In genomic region chr7:34848670-34849069, GRCh38 we compare ENCODE assay signal across 21 cellular contexts.
A peak's percentile ranks its signal among the peaks of the same experiment; 100 is the strongest.
DNase-seq lines count a peak whose midpoint lies in the region; ATAC-seq and TF ChIP-seq lines count a peak whose summit lies in the region.
"Had no signal": no experiment of that assay in that cellular context is flagged by ENCODE, and none has a peak within 500 bp of the region (broad histone marks: within the 10 kb centered on the region; RNA-seq: fewer than 3 reads in every experiment).

No MANE protein-coding gene starts in this region.

- H3K27ac Mint-ChIP-seq in activated CD8-positive, alpha-beta T cell treated with anti-CD3 and anti-CD28 coated beads for 36 hours: no peak overlapping the region
- no peak overlapping the region for H3K27ac Mint-ChIP-seq in activated CD8-positive, alpha-beta T cell treated with anti-CD3 and anti-CD28 coated beads, Interleukin-2, amount 10 ng/mL, durations not matched to agents 7 days and 5 days
- no peak overlapping the region for H3K27ac Mint-ChIP-seq in activated naive CD8-positive, alpha-beta T cell treated with anti-CD3 and anti-CD28 coated beads, Interleukin-2, amount 50 U/mL, for 24 hours
- H3K27ac Mint-ChIP-seq in activated naive CD8-positive, alpha-beta T cell treated with anti-CD3 and anti-CD28 coated beads for 36 hours: no peak overlapping the region
- H3K27ac Mint-ChIP-seq: CD14-positive monocyte; CD4-positive, alpha-beta T cell; GM23338; H9 had no signal

- TF ChIP-seq EP300 in esophagus muscularis mucosa (IDR thresholded peaks at IDR 0.05): no peak

- intact Hi-C loops in activated CD8-positive, alpha-beta T cell treated with anti-CD3 and anti-CD28 coated beads for 36 hours (cut with micrococcal nuclease): no loop called here
- intact Hi-C loops in esophagus muscularis mucosa (cut with DNase I): no loop called here

- POLR2A ChIA-PET in activated CD8-positive, alpha-beta T cell treated with anti-CD3 and anti-CD28 coated beads for 36 hours (lab: Charles Lee): no interaction called here
- POLR2A ChIA-PET in activated CD8-positive, alpha-beta T cell treated with anti-CD3 and anti-CD28 coated beads, Interleukin-2, amount 10 ng/mL, durations not matched to agents 7 days and 5 days (lab: Charles Lee): no interaction called here

- H3K27me3 ChIP-seq in esophagus muscularis mucosa: no peaks in the 10 kb centered on the region
- H3K27me3 ChIP-seq: BE2C; BLaER1 treated with 17β-estradiol and CSF1 and Interleukin-3, amounts not matched to agents 10 nM and 100 nM had no signal

- ATAC-seq in activated CD8-positive, alpha-beta T cell treated with anti-CD3 and anti-CD28 coated beads for 36 hours: peak; percentile 39
- ATAC-seq in activated CD8-positive, alpha-beta T cell treated with anti-CD3 and anti-CD28 coated beads, Interleukin-2, amount 10 ng/mL, durations not matched to agents 7 days and 5 days: no peak
- ATAC-seq in activated naive CD8-positive, alpha-beta T cell treated with anti-CD3 and anti-CD28 coated beads, Interleukin-2, amount 50 U/mL, for 24 hours: peak; percentile 66
- ATAC-seq in GM21447 (IDR thresholded peaks at IDR 0.05; ENCODE audit: unreplicated experiment): no peak
- ATAC-seq: GM12878, GM23338, HCT116 had no signal

- peak; percentile 23 for DNase-seq in activated CD8-positive, alpha-beta T cell treated with anti-CD3 and anti-CD28 coated beads for 36 hours
- DNase-seq in activated CD8-positive, alpha-beta T cell treated with anti-CD3 and anti-CD28 coated beads, Interleukin-2, amount 10 ng/mL, durations not matched to agents 7 days and 5 days: no peak
- DNase-seq in activated naive CD8-positive, alpha-beta T cell treated with anti-CD3 and anti-CD28 coated beads, Interleukin-2, amount 50 U/mL, for 24 hours: no peak
- DNase-seq in activated naive CD8-positive, alpha-beta T cell treated with anti-CD3 and anti-CD28 coated beads for 36 hours: no peak
- DNase-seq in esophagus muscularis mucosa (ENCODE audit: extremely low spot score): peak; percentile 47
- DNase-seq: 8988T; AML-193; BE2C; CD4-positive, alpha-beta T cell; CD8-positive, alpha-beta memory T cell; DMS 273 treated with DMSO at 0.1 percent for 48 hours; DMS79; GDM1; H9 had no signal

- H3K4me1 Mint-ChIP-seq in activated CD8-positive, alpha-beta T cell treated with anti-CD3 and anti-CD28 coated beads for 36 hours (ENCODE audit: low read depth): peaks cover 5% of the 10 kb centered on the region
- H3K4me1 Mint-ChIP-seq in activated CD8-positive, alpha-beta T cell treated with anti-CD3 and anti-CD28 coated beads, Interleukin-2, amount 10 ng/mL, durations not matched to agents 7 days and 5 days (ENCODE audit: low read depth): no peaks in the 10 kb centered on the region
- peaks cover 4% of the 10 kb centered on the region for H3K4me1 Mint-ChIP-seq in activated naive CD8-positive, alpha-beta T cell treated with anti-CD3 and anti-CD28 coated beads, Interleukin-2, amount 50 U/mL, for 24 hours
- peaks cover 7% of the 10 kb centered on the region for H3K4me1 Mint-ChIP-seq in activated naive CD8-positive, alpha-beta T cell treated with anti-CD3 and anti-CD28 coated beads for 36 hours
- H3K4me1 Mint-ChIP-seq: CD14-positive monocyte had no signal

- CTCF ChIA-PET in activated CD8-positive, alpha-beta T cell treated with anti-CD3 and anti-CD28 coated beads for 36 hours (lab: Charles Lee): no interaction called here
- CTCF ChIA-PET in activated CD8-positive, alpha-beta T cell treated with anti-CD3 and anti-CD28 coated beads, Interleukin-2, amount 10 ng/mL, durations not matched to agents 7 days and 5 days (lab: Charles Lee): no interaction called here

- H3K27ac ChIP-seq in esophagus muscularis mucosa (replicated peaks in 1 of 4): no peak overlapping the region
- H3K27ac ChIP-seq: A549; BLaER1 treated with 17β-estradiol and CSF1 and Interleukin-3, amounts not matched to agents 10 nM and 100 nM had no signal

- H3K4me3 Mint-ChIP-seq in activated CD8-positive, alpha-beta T cell treated with anti-CD3 and anti-CD28 coated beads for 36 hours: no peak overlapping the region
- H3K4me3 Mint-ChIP-seq in activated CD8-positive, alpha-beta T cell treated with anti-CD3 and anti-CD28 coated beads, Interleukin-2, amount 10 ng/mL, durations not matched to agents 7 days and 5 days: no peak overlapping the region
- H3K4me3 Mint-ChIP-seq in activated naive CD8-positive, alpha-beta T cell treated with anti-CD3 and anti-CD28 coated beads, Interleukin-2, amount 50 U/mL, for 24 hours: no peak overlapping the region
- H3K4me3 Mint-ChIP-seq in activated naive CD8-positive, alpha-beta T cell treated with anti-CD3 and anti-CD28 coated beads for 36 hours: no peak overlapping the region
- H3K4me3 Mint-ChIP-seq: CD14-positive monocyte; CD4-positive, alpha-beta T cell; GM23338; H9 had no signal

- H3K27me3 Mint-ChIP-seq in activated CD8-positive, alpha-beta T cell treated with anti-CD3 and anti-CD28 coated beads for 36 hours: peaks cover 11% of the 10 kb centered on the region
- no peaks in the 10 kb centered on the region for H3K27me3 Mint-ChIP-seq in activated CD8-positive, alpha-beta T cell treated with anti-CD3 and anti-CD28 coated beads, Interleukin-2, amount 10 ng/mL, durations not matched to agents 7 days and 5 days (ENCODE audit: low read depth)
- peaks cover 17% of the 10 kb centered on the region for H3K27me3 Mint-ChIP-seq in activated naive CD8-positive, alpha-beta T cell treated with anti-CD3 and anti-CD28 coated beads, Interleukin-2, amount 50 U/mL, for 24 hours
- peaks cover 37% of the 10 kb centered on the region for H3K27me3 Mint-ChIP-seq in activated naive CD8-positive, alpha-beta T cell treated with anti-CD3 and anti-CD28 coated beads for 36 hours

- H3K9me3 ChIP-seq in esophagus muscularis mucosa: no peaks in the 10 kb centered on the region
- H3K9me3 ChIP-seq: A549; BE2C; BLaER1 treated with 17β-estradiol and CSF1 and Interleukin-3, amounts not matched to agents 10 nM and 100 nM had no signal

- peaks cover 0 to 27% (median 22%) of the 10 kb centered on the region in 4 donors for H3K4me1 ChIP-seq in esophagus muscularis mucosa
- H3K4me1 ChIP-seq: BE2C had no signal

- H3K36me3 ChIP-seq in esophagus muscularis mucosa: no peaks in the 10 kb centered on the region
- H3K36me3 ChIP-seq: BE2C; BLaER1 treated with 17β-estradiol and CSF1 and Interleukin-3, amounts not matched to agents 10 nM and 100 nM had no signal

- H3K9me3 Mint-ChIP-seq in activated CD8-positive, alpha-beta T cell treated with anti-CD3 and anti-CD28 coated beads for 36 hours: no peaks in the 10 kb centered on the region
- no peaks in the 10 kb centered on the region for H3K9me3 Mint-ChIP-seq in activated CD8-positive, alpha-beta T cell treated with anti-CD3 and anti-CD28 coated beads, Interleukin-2, amount 10 ng/mL, durations not matched to agents 7 days and 5 days (ENCODE audit: insufficient read depth)
- no peaks in the 10 kb centered on the region for H3K9me3 Mint-ChIP-seq in activated naive CD8-positive, alpha-beta T cell treated with anti-CD3 and anti-CD28 coated beads, Interleukin-2, amount 50 U/mL, for 24 hours
- no peaks in the 10 kb centered on the region for H3K9me3 Mint-ChIP-seq in activated naive CD8-positive, alpha-beta T cell treated with anti-CD3 and anti-CD28 coated beads for 36 hours
- H3K9me3 Mint-ChIP-seq: CD4-positive, alpha-beta T cell; CD8-positive, alpha-beta memory T cell had no signal

- no peak overlapping the region for H3K4me3 ChIP-seq in esophagus muscularis mucosa
- H3K4me3 ChIP-seq: A549; BLaER1 treated with 17β-estradiol and CSF1 and Interleukin-3, amounts not matched to agents 10 nM and 100 nM; GM12878; GM23338 had no signal

- no peak for TF ChIP-seq CTCF in activated CD8-positive, alpha-beta T cell treated with anti-CD3 and anti-CD28 coated beads for 36 hours (IDR thresholded peaks at IDR 0.05)
- TF ChIP-seq CTCF in esophagus muscularis mucosa (IDR thresholded peaks at IDR 0.05): no peak

- H3K36me3 Mint-ChIP-seq in activated CD8-positive, alpha-beta T cell treated with anti-CD3 and anti-CD28 coated beads for 36 hours (ENCODE audit: low read depth): no peaks in the 10 kb centered on the region
- H3K36me3 Mint-ChIP-seq in activated CD8-positive, alpha-beta T cell treated with anti-CD3 and anti-CD28 coated beads, Interleukin-2, amount 10 ng/mL, durations not matched to agents 7 days and 5 days (ENCODE audit: low read depth): no peaks in the 10 kb centered on the region
- no peaks in the 10 kb centered on the region for H3K36me3 Mint-ChIP-seq in activated naive CD8-positive, alpha-beta T cell treated with anti-CD3 and anti-CD28 coated beads, Interleukin-2, amount 50 U/mL, for 24 hours (ENCODE audit: low read depth)
- no peaks in the 10 kb centered on the region for H3K36me3 Mint-ChIP-seq in activated naive CD8-positive, alpha-beta T cell treated with anti-CD3 and anti-CD28 coated beads for 36 hours
- H3K36me3 Mint-ChIP-seq: CD14-positive monocyte; CD8-positive, alpha-beta memory T cell had no signal

- 95% methylated on average over 1 of the region's 1 CpG for WGBS in esophagus muscularis mucosa

- no peak for TF ChIP-seq POLR2A in esophagus muscularis mucosa (IDR thresholded peaks at IDR 0.05; ENCODE audit: low read depth)

Comparison
In these comparisons a context has a peak if more than half of its experiments do, and no peak if none do; other contexts are left out.
1. ATAC-seq: peak in activated CD8-positive, alpha-beta T cell treated with anti-CD3 and anti-CD28 coated beads for 36 hours (single experiment) and activated naive CD8-positive, alpha-beta T cell treated with anti-CD3 and anti-CD28 coated beads, Interleukin-2, amount 50 U/mL, for 24 hours (single experiment); none in activated CD8-positive, alpha-beta T cell treated with anti-CD3 and anti-CD28 coated beads, Interleukin-2, amount 10 ng/mL, durations not matched to agents 7 days and 5 days (single experiment) and GM21447 (single experiment).
2. DNase-seq: peak in activated CD8-positive, alpha-beta T cell treated with anti-CD3 and anti-CD28 coated beads for 36 hours (single experiment) and esophagus muscularis mucosa (single experiment); none in activated CD8-positive, alpha-beta T cell treated with anti-CD3 and anti-CD28 coated beads, Interleukin-2, amount 10 ng/mL, durations not matched to agents 7 days and 5 days (single experiment), activated naive CD8-positive, alpha-beta T cell treated with anti-CD3 and anti-CD28 coated beads, Interleukin-2, amount 50 U/mL, for 24 hours (single experiment) and activated naive CD8-positive, alpha-beta T cell treated with anti-CD3 and anti-CD28 coated beads for 36 hours (single experiment).